ENCODE assay signal across 9 cellular contexts in genomic region chr16:66517586-66518263, GRCh38. TPM values are rescaled to one million over a fixed set of nuclear protein-coding genes. Genes with fewer than 3 reads are reported as not detected.
DNase-seq lines count a peak whose midpoint lies in the region; ATAC-seq and TF ChIP-seq lines count a peak whose summit lies in the region.
"Had no signal": no experiment of that assay in that cellular context is flagged by ENCODE, and none has a peak within 500 bp of the region (broad histone marks: within the 10 kb centered on the region; RNA-seq: fewer than 3 reads in every experiment).

No MANE protein-coding gene starts in this region.

- intact Hi-C loops in Panc1 (cut with micrococcal nuclease; ENCODE audit: unreplicated experiment), result no loop called here
- intact Hi-C loops in esophagus muscularis mucosa (cut with DNase I), result no loop called here
- intact Hi-C loops in posterior vena cava (cut with DNase I), result no loop called here

- peak overlapping the region; percentile 80 for H3K27ac ChIP-seq in CD8-positive, alpha-beta memory T cell (ENCODE audit: low read depth, low read length)
- H3K27ac ChIP-seq in Panc1 (ENCODE audit: low read length) (peak overlapping the region; percentile 85), esophagus muscularis mucosa (replicated peaks in 1 of 4) (peak overlapping the region; percentile 81 to 94 (median 89)), GM23338 (ENCODE audit: low read depth) (no peak overlapping the region)

- no peaks in the 10 kb centered on the region for H3K9me2 ChIP-seq in GM23338 (ENCODE audit: insufficient read depth)

- peaks cover 64% of the 10 kb centered on the region for H3K4me1 ChIP-seq in CD8-positive, alpha-beta memory T cell (ENCODE audit: insufficient read depth, low read length)
- H3K4me1 ChIP-seq in Panc1 (ENCODE audit: control insufficient read depth, insufficient read depth, low read length) (peaks cover 41% of the 10 kb centered on the region), esophagus muscularis mucosa (peaks cover 71 to 85% (median 82%) of the 10 kb centered on the region in 4 donors), GM23338 (ENCODE audit: insufficient read depth) (peaks cover 2% of the 10 kb centered on the region; the same call in 1 of the 2 replicates)

- no peak for TF ChIP-seq CTCF in Panc1 (IDR thresholded peaks at IDR 0.05)
- TF ChIP-seq CTCF in esophagus muscularis mucosa (IDR thresholded peaks at IDR 0.05), result no peak
- TF ChIP-seq CTCF in GM23338 (conservative IDR thresholded peaks at IDR 0.05; ENCODE audit: low read depth in 2 of 2), result no peak

- H3K27me3 Mint-ChIP-seq in CD8-positive, alpha-beta memory T cell, result no peaks in the 10 kb centered on the region
- peaks cover 6% of the 10 kb centered on the region for H3K27me3 Mint-ChIP-seq in GM23338 (ENCODE audit: insufficient read depth, low read depth, poor library complexity)

- no peaks in the 10 kb centered on the region for H3K79me2 ChIP-seq in GM23338 (replicated peaks; ENCODE audit: insufficient read depth)

- 71% methylated on average over 5 of the region's 8 CpGs for WGBS in esophagus muscularis mucosa

- BruUV-seq in Panc1 (replicated peaks; lab: Mats Ljungman, UMichigan), result no TSS peak

- H3K36me3 ChIP-seq in CD8-positive, alpha-beta memory T cell (ENCODE audit: insufficient read depth, low read length), result no peaks in the 10 kb centered on the region
- H3K36me3 ChIP-seq in Panc1 (ENCODE audit: control insufficient read depth, insufficient read depth, low read length), result no peaks in the 10 kb centered on the region
- H3K36me3 ChIP-seq in esophagus muscularis mucosa, result peaks cover 0 to 40% (median 21%) of the 10 kb centered on the region in 4 donors
- no peaks in the 10 kb centered on the region for H3K36me3 ChIP-seq in GM23338 (ENCODE audit: insufficient read depth)

- DNase-seq in CD8-positive, alpha-beta memory T cell, result no peak
- no peak for DNase-seq in Panc1 (ENCODE audit: low read depth, low spot score)
- no peak for DNase-seq in esophagus muscularis mucosa (ENCODE audit: extremely low spot score)
- DNase-seq in posterior vena cava (ENCODE audit: low spot score), result peak; percentile 46
- DNase-seq in NCI-H1930 (lab: John Stamatoyannopoulos, UW), result no peak
- no peak for DNase-seq in GM23338 (ENCODE audit: low spot score)
- DNase-seq: activated CD4-positive, alpha-beta T cell treated with anti-CD3 and anti-CD28 coated beads for 48 hours had no signal

- H3K27ac Mint-ChIP-seq in CD8-positive, alpha-beta memory T cell, result peak overlapping the region; percentile 92 to 100 (median 98)
- no peak overlapping the region for H3K27ac Mint-ChIP-seq in GM23338

- no peak for TF ChIP-seq EP300 in esophagus muscularis mucosa (IDR thresholded peaks at IDR 0.05)

- in situ Hi-C loops in Panc1 (cut with HindIII; ENCODE audit: low pct_unique_long_range_greater_than_20kb, low sequenced_read_pairs), result no loop called here

- H3F3A ChIP-seq in GM23338 (replicated peaks; ENCODE audit: low read depth), result no peaks in the 10 kb centered on the region

- H3K4me3 ChIP-seq in CD8-positive, alpha-beta memory T cell (ENCODE audit: low read length), result no peak overlapping the region
- H3K4me3 ChIP-seq in Panc1 (ENCODE audit: low read depth in 2 of 2, low read length in 2 of 2) (no peak overlapping the region), esophagus muscularis mucosa (peak overlapping the region in 3 of 4 donors; percentile 21 to 49 (median 24)), GM23338 (no peak overlapping the region)

- no peaks in the 10 kb centered on the region for H3K9me3 ChIP-seq in CD8-positive, alpha-beta memory T cell (ENCODE audit: low read length)
- H3K9me3 ChIP-seq in Panc1 (ENCODE audit: control insufficient read depth, insufficient read depth, low read depth, low read length) (no peaks in the 10 kb centered on the region), esophagus muscularis mucosa (no peaks in the 10 kb centered on the region)

- H3K9me3 Mint-ChIP-seq in CD8-positive, alpha-beta memory T cell, result no peaks in the 10 kb centered on the region
- no peaks in the 10 kb centered on the region; the same call in 2 of the 3 replicates for H3K9me3 Mint-ChIP-seq in GM23338

- no peaks in the 10 kb centered on the region for H4K20me1 ChIP-seq in GM23338 (replicated peaks; ENCODE audit: insufficient read depth)

- H3K27me3 ChIP-seq in CD8-positive, alpha-beta memory T cell (ENCODE audit: insufficient read depth, low read length, poor library complexity, severe bottlenecking), result no peaks in the 10 kb centered on the region
- no peaks in the 10 kb centered on the region for H3K27me3 ChIP-seq in Panc1 (ENCODE audit: control insufficient read depth, insufficient read depth, low read length)
- H3K27me3 ChIP-seq in esophagus muscularis mucosa, result no peaks in the 10 kb centered on the region
- H3K27me3 ChIP-seq in GM23338 (ENCODE audit: insufficient read depth), result no peaks in the 10 kb centered on the region

- no peak overlapping the region for H3K4me2 ChIP-seq in GM23338

- H2AFZ ChIP-seq in GM23338, result no peak overlapping the region

- peaks cover 78 to 89% (median 82%) of the 10 kb centered on the region in 3 donors for H3K4me1 Mint-ChIP-seq in CD8-positive, alpha-beta memory T cell
- H3K4me1 Mint-ChIP-seq in GM23338, result peaks cover 25% of the 10 kb centered on the region

- H3K36me3 Mint-ChIP-seq in CD8-positive, alpha-beta memory T cell, result peaks cover 0 to 2% (median 0%) of the 10 kb centered on the region in 3 donors
- H3K36me3 Mint-ChIP-seq in GM23338 (ENCODE audit: low read depth), result peaks cover 23% of the 10 kb centered on the region

- no peak for TF ChIP-seq POLR2A in esophagus muscularis mucosa (IDR thresholded peaks at IDR 0.05; ENCODE audit: low read depth)

- CTCF ChIA-PET in CD8-positive, alpha-beta memory T cell (lab: Charles Lee), result interaction anchor here (0.7 to 1.5 kb wide), 3 partner anchors 26 to 40 kb away, joined by 3 to 6 read pairs (median 3); partner anchors contain the start of gene CKLF
- CTCF ChIA-PET in Panc1 (lab: Charles Lee), result no interaction called here

- peak overlapping the region; percentile 19 to 70 (median 58) for H3K4me3 Mint-ChIP-seq in CD8-positive, alpha-beta memory T cell
- no peak overlapping the region for H3K4me3 Mint-ChIP-seq in GM23338

- ATAC-seq in Panc1 (no peak), GM21447 (IDR thresholded peaks at IDR 0.05; ENCODE audit: unreplicated experiment) (no peak), GM21381 (IDR thresholded peaks at IDR 0.05; ENCODE audit: unreplicated experiment) (no peak), GM23338 (no peak)

- POLR2A ChIA-PET in CD8-positive, alpha-beta memory T cell (lab: Charles Lee), result interaction anchor here (0.9 to 1.1 kb wide), 2 partner anchors 34 to 35 kb away, joined by 3 to 7 read pairs; partner anchors contain the start of gene CKLF
- POLR2A ChIA-PET in Panc1 (lab: Charles Lee), result no interaction called here

TF ChIP-seq in GM23338, 12 proteins besides CTCF, POLR2A, EP300 and RAD21 (continues in another document):
- TF ChIP-seq NANOG (IDR thresholded peaks at IDR 0.05; ENCODE audit: borderline replicate concordance) (no peak), EZH2phosphoT487 (IDR thresholded peaks at IDR 0.05; ENCODE audit: unreplicated experiment) (no peak)

RNA-seq across cellular contexts. Expression of gene TK2, which starts 32.2 kb away (rescaled TPM):
- total RNA-seq in CD8-positive, alpha-beta memory T cell, result 1 to 10 TPM; 5.6 TPM
- 10.4 TPM for polyA plus RNA-seq in CD8-positive, alpha-beta memory T cell
- total RNA-seq in Panc1 (2021; ENCODE audit: unreplicated experiment), result 17.1 TPM
- polyA plus RNA-seq in Panc1 (2012; ENCODE audit: insufficient read length), result 13.5 TPM
- 10 to 100 TPM; 26.3 to 35.2 (median 30.0) TPM for total RNA-seq in esophagus muscularis mucosa
- total RNA-seq in posterior vena cava, result 10 to 100 TPM; 23.6 to 37.2 TPM
- 4.2 and 5.4 TPM in 2 replicates for total RNA-seq in GM23338 (2014; rRNA removed; shearing (Covaris generic))
- polyA plus RNA-seq in GM23338 (2016; fragmentation: Nextera tagmentation; extraction: Ambion mirVana), result 1.4 and 1.8 TPM in 2 replicates

RNA-seq across cellular contexts. Expression of gene CKLF, which starts 34.7 kb away (rescaled TPM):
- 100 to 1,000 TPM; 118 to 121 TPM for total RNA-seq in CD8-positive, alpha-beta memory T cell
- polyA plus RNA-seq in CD8-positive, alpha-beta memory T cell, result 265 TPM
- total RNA-seq in Panc1 (2021; ENCODE audit: unreplicated experiment), result 88.1 TPM
- 64.7 TPM for polyA plus RNA-seq in Panc1 (2012; ENCODE audit: insufficient read length)
- total RNA-seq in esophagus muscularis mucosa, result 10 to 100 TPM; 18.1 to 28.2 (median 24.2) TPM
- 10 to 100 TPM; 22.0 to 25.4 TPM for total RNA-seq in posterior vena cava
- 15.7 and 25.5 TPM in 2 replicates for total RNA-seq in GM23338 (2014; rRNA removed; shearing (Covaris generic))
- 60.0 and 61.5 TPM in 2 replicates for polyA plus RNA-seq in GM23338 (2016; fragmentation: Nextera tagmentation; extraction: Ambion mirVana)

RNA-seq across cellular contexts. Expression of gene CMTM1, which starts 48.5 kb away (rescaled TPM):
- 1 to 10 TPM; 8.2 to 8.6 TPM for total RNA-seq in CD8-positive, alpha-beta memory T cell
- 1.2 TPM for polyA plus RNA-seq in CD8-positive, alpha-beta memory T cell
- total RNA-seq in Panc1 (2021; ENCODE audit: unreplicated experiment) (7.1 TPM), esophagus muscularis mucosa (1 to 10 TPM in 3 of 4 donors, not detected in 1; 1.4 to 2.0 (median 1.7) TPM), posterior vena cava (1 to 10 TPM; 2.1 to 3.1 TPM)
- 5.9 TPM for polyA plus RNA-seq in Panc1 (2012; ENCODE audit: insufficient read length)
- 1.4 TPM in 1 of 2 replicates, not detected in the other for total RNA-seq in GM23338 (2014; rRNA removed; shearing (Covaris generic))
- 1.8 and 1.9 TPM in 2 replicates for polyA plus RNA-seq in GM23338 (2016; fragmentation: Nextera tagmentation; extraction: Ambion mirVana)

Comparison
In these comparisons a context has a peak if more than half of its experiments do, and no peak if none do; other contexts are left out.
1. H3K4me3 ChIP-seq: peak in esophagus muscularis mucosa (3 of 4); none in CD8-positive, alpha-beta memory T cell (single experiment), Panc1 (0 of 2) and GM23338 (single experiment).